Comparison of ENCODE assay signal across 15 cellular contexts in genomic region chr22:34036936-34037335, GRCh38.
"Had no signal": no experiment of that assay in that cellular context is flagged by ENCODE, and none has a peak within 500 bp of the region (broad histone marks: within the 10 kb centered on the region; RNA-seq: fewer than 3 reads in every experiment).

No MANE protein-coding gene starts in this region.

- H3K9me3 ChIP-seq: body of pancreas, gastrocnemius medialis, mucosa of descending colon, sigmoid colon, suprapubic skin had no signal

- H3K36me3 ChIP-seq: gastrocnemius medialis, sigmoid colon, suprapubic skin had no signal

- H3K4me1 ChIP-seq: body of pancreas, gastrocnemius medialis, sigmoid colon, suprapubic skin had no signal

- ATAC-seq: body of pancreas; gastrocnemius medialis; mucosa of descending colon; naive thymus-derived CD8-positive, alpha-beta T cell; stimulated activated naive CD8-positive, alpha-beta T cell treated with anti-CD3 and anti-CD28 coated beads, Interleukin-15, Interleukin-2, amounts not matched to agents 100 U/mL and 50 U/mL, for 24 hours had no signal

- H3K27me3 ChIP-seq: body of pancreas, gastrocnemius medialis, sigmoid colon, suprapubic skin had no signal

- H3K4me3 ChIP-seq: body of pancreas, gastrocnemius medialis, lung, mucosa of descending colon, sigmoid colon, suprapubic skin had no signal

- H3K27ac ChIP-seq: body of pancreas, gastrocnemius medialis, sigmoid colon, suprapubic skin had no signal

- DNase-seq: activated naive CD4-positive, alpha-beta T cell treated with anti-CD3 and anti-CD28 coated beads, Interleukin-2, amount 50 U/mL, for 16 hours; body of pancreas; cortex of kidney; effector CD8-positive, alpha-beta T cell; gastrocnemius medialis; mucosa of descending colon; naive thymus-derived CD8-positive, alpha-beta T cell; occipital lobe; sigmoid colon; stimulated activated CD4-positive, alpha-beta T cell treated with anti-CD3 and anti-CD28 coated beads, Interleukin-12 subunit alpha, Interleukin-12 subunit beta, amount 100 ng/mL, for 4 hours; stimulated activated CD4-positive, alpha-beta T cell treated with anti-CD3 and anti-CD28 coated beads, Interleukin-2, amount 100 ng/mL, for 48 hours; stimulated activated naive CD8-positive, alpha-beta T cell treated with anti-CD3 and anti-CD28 coated beads, Interleukin-15, Interleukin-2, amounts not matched to agents 100 U/mL and 50 U/mL, for 24 hours; T-helper 2 cell had no signal
